18 cellular contexts compared by ENCODE assay signal in genomic region chr13:113794086-113794485, GRCh38.
"Had no signal": no experiment of that assay in that cellular context is flagged by ENCODE, and none has a peak within 500 bp of the region (broad histone marks: within the 10 kb centered on the region; RNA-seq: fewer than 3 reads in every experiment).

No MANE protein-coding gene starts in this region.

- H3K27ac Mint-ChIP-seq: activated naive CD4-positive, alpha-beta T cell treated with anti-CD3 and anti-CD28 coated beads, Interleukin-2, amount 50 U/mL, for 72 hours; activated T-cell treated with anti-CD3 and anti-CD28 coated beads, Interleukin-2, amount 50 U/mL, for 72 hours; natural killer cell; stimulated activated effector memory CD8-positive, alpha-beta T cell treated with anti-CD3 and anti-CD28 coated beads, Interleukin-12 subunit alpha, Interleukin-12 subunit beta, amount 100 ng/mL, for 72 hours had no signal

- H3K9me3 Mint-ChIP-seq: activated naive CD4-positive, alpha-beta T cell treated with anti-CD3 and anti-CD28 coated beads, Interleukin-2, amount 50 U/mL, for 72 hours; activated T-cell treated with anti-CD3 and anti-CD28 coated beads, Interleukin-2, amount 50 U/mL, for 72 hours; natural killer cell; stimulated activated effector memory CD8-positive, alpha-beta T cell treated with anti-CD3 and anti-CD28 coated beads, Interleukin-12 subunit alpha, Interleukin-12 subunit beta, amount 100 ng/mL, for 72 hours had no signal

- H3K9me3 ChIP-seq: ovary, psoas muscle, vagina had no signal

- H3K36me3 ChIP-seq: ovary, vagina had no signal

- H3K27ac ChIP-seq: foreskin keratinocyte, ovary, psoas muscle, skin epidermis, vagina had no signal

- H3K4me1 ChIP-seq: foreskin keratinocyte, psoas muscle, vagina had no signal

- H3K4me3 ChIP-seq: ovary, psoas muscle, skin epidermis, vagina had no signal

- H3K4me3 Mint-ChIP-seq: activated T-cell treated with anti-CD3 and anti-CD28 coated beads, Interleukin-2, amount 50 U/mL, for 72 hours; natural killer cell; stimulated activated effector memory CD8-positive, alpha-beta T cell treated with anti-CD3 and anti-CD28 coated beads, Interleukin-12 subunit alpha, Interleukin-12 subunit beta, amount 100 ng/mL, for 72 hours had no signal

- H3K27me3 ChIP-seq: ovary, vagina had no signal

- H3K36me3 Mint-ChIP-seq: activated naive CD4-positive, alpha-beta T cell treated with anti-CD3 and anti-CD28 coated beads, Interleukin-2, amount 50 U/mL, for 72 hours; natural killer cell; stimulated activated effector memory CD8-positive, alpha-beta T cell treated with anti-CD3 and anti-CD28 coated beads, Interleukin-12 subunit alpha, Interleukin-12 subunit beta, amount 100 ng/mL, for 72 hours had no signal

- ATAC-seq: activated naive CD4-positive, alpha-beta T cell treated with anti-CD3 and anti-CD28 coated beads, Interleukin-2, amount 50 U/mL, for 72 hours; activated T-cell treated with anti-CD3 and anti-CD28 coated beads, Interleukin-2, amount 50 U/mL, for 72 hours; foreskin keratinocyte; left lobe of liver; natural killer cell; psoas muscle had no signal

- DNase-seq: activated CD4-positive, alpha-beta T cell treated with anti-CD3 and anti-CD28 coated beads for 4 hours; activated CD4-positive, alpha-beta T cell treated with anti-CD3 and anti-CD28 coated beads, Interleukin-2, amount 50 U/mL, for 48 hours; activated gamma-delta T cell; activated T-cell treated with anti-CD3 and anti-CD28 coated beads, Interleukin-2, amount 50 U/mL, for 72 hours; amygdala; foreskin keratinocyte; natural killer cell; right cardiac atrium; stimulated activated CD4-positive, alpha-beta T cell treated with anti-CD3 and anti-CD28 coated beads, Interleukin-2, amount 100 ng/mL, for 24 hours; T-helper 1 cell; trophoblast cell had no signal

- H3K4me1 Mint-ChIP-seq: natural killer cell; stimulated activated effector memory CD8-positive, alpha-beta T cell treated with anti-CD3 and anti-CD28 coated beads, Interleukin-12 subunit alpha, Interleukin-12 subunit beta, amount 100 ng/mL, for 72 hours had no signal
